10 cellular contexts compared by ENCODE assay signal in the genomic region with DNA sequence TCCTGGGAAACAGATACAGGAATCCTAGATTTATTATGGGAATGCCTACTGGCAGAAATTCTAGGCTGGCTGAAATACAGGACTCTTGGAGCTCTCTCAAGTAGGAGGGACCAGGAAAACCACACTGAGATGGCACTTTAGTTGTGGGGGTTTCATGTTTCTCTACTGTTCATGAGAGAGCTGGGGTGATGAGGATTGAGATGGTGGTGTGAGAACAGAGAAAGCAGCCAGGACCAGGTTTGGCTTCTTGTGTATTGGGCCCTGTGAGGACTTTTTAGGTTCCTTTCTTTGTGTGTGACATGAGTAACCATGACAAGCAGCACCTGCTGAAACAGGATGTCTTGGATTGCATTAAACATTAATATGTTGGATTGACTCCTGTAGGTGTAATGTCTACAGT. TPM values are rescaled to one million over a fixed set of nuclear protein-coding genes. Genes with fewer than 3 reads are reported as not detected.
DNase-seq lines count a peak whose midpoint lies in the region; ATAC-seq and TF ChIP-seq lines count a peak whose summit lies in the region.
"Had no signal": no experiment of that assay in that cellular context is flagged by ENCODE, and none has a peak within 500 bp of the region (broad histone marks: within the 10 kb centered on the region; RNA-seq: fewer than 3 reads in every experiment).

No MANE protein-coding gene starts in this region.

- TF ChIP-seq CTCF in AG10803 (conservative IDR thresholded peaks at IDR 0.05; ENCODE audit: low read length): no peak
- no peak for TF ChIP-seq CTCF in HFF-Myc (IDR thresholded peaks at IDR 0.05; ENCODE audit: low read depth, low read length, missing control alignments)
- no peak for TF ChIP-seq CTCF in activated CD8-positive, alpha-beta T cell treated with anti-CD3 and anti-CD28 coated beads for 36 hours (IDR thresholded peaks at IDR 0.05)
- no peak for TF ChIP-seq CTCF in ascending aorta (IDR thresholded peaks at IDR 0.05)

- H3K4me3 ChIP-seq in AG10803 (ENCODE audit: low read length) (no peak overlapping the region), HFF-Myc (replicated peaks; ENCODE audit: low read depth, low read length) (peak overlapping the region; percentile 17; the same call in 1 of the 2 replicates), ascending aorta (peak overlapping the region in 1 of 2 donors; percentile 16)

- DNase-seq in AG10803 (ENCODE audit: low read depth) (peak; percentile 49), HFF-Myc (ENCODE audit: extremely low read depth, low read depth) (no peak), medulla oblongata (ENCODE audit: extremely low spot score) (peak; percentile 26), ascending aorta (ENCODE audit: low spot score in 2 of 2) (no peak)
- DNase-seq in activated CD8-positive, alpha-beta T cell treated with anti-CD3 and anti-CD28 coated beads for 36 hours: peak; percentile 26
- DNase-seq in activated CD4-positive, alpha-beta T cell treated with anti-CD3 and anti-CD28 coated beads, Interleukin-2, amount 10 ng/mL, durations not matched to agents 24 days and 14 days: no peak
- DNase-seq: glutamatergic neuron, NCI-H345 had no signal

- ATAC-seq in activated CD8-positive, alpha-beta T cell treated with anti-CD3 and anti-CD28 coated beads for 36 hours: no peak
- ATAC-seq in GM21515 (IDR thresholded peaks at IDR 0.05; ENCODE audit: unreplicated experiment) (no peak), GM18520 (IDR thresholded peaks at IDR 0.05; ENCODE audit: unreplicated experiment) (no peak)

- no peak overlapping the region for H3K27ac Mint-ChIP-seq in activated CD8-positive, alpha-beta T cell treated with anti-CD3 and anti-CD28 coated beads for 36 hours
- H3K27ac Mint-ChIP-seq in activated CD4-positive, alpha-beta T cell treated with anti-CD3 and anti-CD28 coated beads, Interleukin-2, amount 10 ng/mL, durations not matched to agents 24 days and 14 days: no peak overlapping the region

- no peaks in the 10 kb centered on the region for H3K9me3 ChIP-seq in ascending aorta

- no peaks in the 10 kb centered on the region for H3K27me3 ChIP-seq in ascending aorta

- H3K36me3 ChIP-seq in ascending aorta: no peaks in the 10 kb centered on the region

- H3K4me1 Mint-ChIP-seq in activated CD8-positive, alpha-beta T cell treated with anti-CD3 and anti-CD28 coated beads for 36 hours (ENCODE audit: low read depth): peaks cover 5% of the 10 kb centered on the region
- H3K4me1 Mint-ChIP-seq in activated CD4-positive, alpha-beta T cell treated with anti-CD3 and anti-CD28 coated beads, Interleukin-2, amount 10 ng/mL, durations not matched to agents 24 days and 14 days: peaks cover 7% of the 10 kb centered on the region

- peaks cover 20% of the 10 kb centered on the region for H3K36me3 Mint-ChIP-seq in activated CD8-positive, alpha-beta T cell treated with anti-CD3 and anti-CD28 coated beads for 36 hours (ENCODE audit: low read depth)
- H3K36me3 Mint-ChIP-seq in activated CD4-positive, alpha-beta T cell treated with anti-CD3 and anti-CD28 coated beads, Interleukin-2, amount 10 ng/mL, durations not matched to agents 24 days and 14 days (ENCODE audit: low read depth): peaks cover 27% of the 10 kb centered on the region

- peaks cover 19 to 68% of the 10 kb centered on the region in 2 donors for H3K4me1 ChIP-seq in ascending aorta

- H3K27me3 Mint-ChIP-seq in activated CD8-positive, alpha-beta T cell treated with anti-CD3 and anti-CD28 coated beads for 36 hours: no peaks in the 10 kb centered on the region
- no peaks in the 10 kb centered on the region for H3K27me3 Mint-ChIP-seq in activated CD4-positive, alpha-beta T cell treated with anti-CD3 and anti-CD28 coated beads, Interleukin-2, amount 10 ng/mL, durations not matched to agents 24 days and 14 days

- no peaks in the 10 kb centered on the region for H3K9me3 Mint-ChIP-seq in activated CD8-positive, alpha-beta T cell treated with anti-CD3 and anti-CD28 coated beads for 36 hours
- no peaks in the 10 kb centered on the region for H3K9me3 Mint-ChIP-seq in activated CD4-positive, alpha-beta T cell treated with anti-CD3 and anti-CD28 coated beads, Interleukin-2, amount 10 ng/mL, durations not matched to agents 24 days and 14 days

- CTCF ChIA-PET in activated CD8-positive, alpha-beta T cell treated with anti-CD3 and anti-CD28 coated beads for 36 hours (lab: Charles Lee): interaction anchor here (0.7 to 11.2 kb wide), 8 partner anchors 9 to 118 kb away, joined by 3 to 126 read pairs (median 14); a partner anchor contains a TSS

- POLR2A ChIA-PET in activated CD8-positive, alpha-beta T cell treated with anti-CD3 and anti-CD28 coated beads for 36 hours (lab: Charles Lee): interaction anchor here (1.0 to 15.4 kb wide), 8 partner anchors 7 to 87 kb away, joined by 3 to 283 read pairs (median 8); a partner anchor contains a TSS

- peak overlapping the region in 1 of 2 donors; percentile 99 for H3K27ac ChIP-seq in ascending aorta

- intact Hi-C loops in activated CD8-positive, alpha-beta T cell treated with anti-CD3 and anti-CD28 coated beads for 36 hours (cut with micrococcal nuclease): loop anchor here (5.0 kb wide), 1 partner anchor 87 kb away; a partner anchor contains a TSS
- intact Hi-C loops in ascending aorta (cut with DNase I): no loop called here
- intact Hi-C loops in activated CD4-positive, alpha-beta T cell treated with anti-CD3 and anti-CD28 coated beads, Interleukin-2, amount 10 ng/mL, durations not matched to agents 24 days and 14 days (cut with micrococcal nuclease): loop anchor here (2.0 kb wide), 1 partner anchor 20 kb away; no protein-coding TSS in a partner anchor

- H3K4me3 Mint-ChIP-seq in activated CD8-positive, alpha-beta T cell treated with anti-CD3 and anti-CD28 coated beads for 36 hours: no peak overlapping the region
- no peak overlapping the region for H3K4me3 Mint-ChIP-seq in activated CD4-positive, alpha-beta T cell treated with anti-CD3 and anti-CD28 coated beads, Interleukin-2, amount 10 ng/mL, durations not matched to agents 24 days and 14 days

RNA-seq across cellular contexts. Expression of a gene that starts 4.9 kb away (rescaled TPM):
- 10 to 100 TPM; 82.4 to 84.9 TPM for total RNA-seq in activated CD8-positive, alpha-beta T cell treated with anti-CD3 and anti-CD28 coated beads for 36 hours
- total RNA-seq in ascending aorta: 104 TPM
- total RNA-seq in activated CD4-positive, alpha-beta T cell treated with anti-CD3 and anti-CD28 coated beads, Interleukin-2, amount 10 ng/mL, durations not matched to agents 24 days and 14 days: 111 and 117 TPM in 2 replicates

Comparison
In these comparisons a context has a peak if more than half of its experiments do, and no peak if none do; other contexts are left out.
1. DNase-seq: peak in AG10803 (single experiment), activated CD8-positive, alpha-beta T cell treated with anti-CD3 and anti-CD28 coated beads for 36 hours (single experiment) and medulla oblongata (single experiment); none in HFF-Myc (single experiment), ascending aorta (0 of 2) and activated CD4-positive, alpha-beta T cell treated with anti-CD3 and anti-CD28 coated beads, Interleukin-2, amount 10 ng/mL, durations not matched to agents 24 days and 14 days (single experiment).